ENCODE assay signal across 8 cellular contexts in genomic region chr12:124321040-124321481, GRCh38. TPM values are rescaled to one million over a fixed set of nuclear protein-coding genes. Genes with fewer than 3 reads are reported as not detected.
DNase-seq lines count a peak whose midpoint lies in the region; ATAC-seq and TF ChIP-seq lines count a peak whose summit lies in the region.

No MANE protein-coding gene starts in this region.

- no peak for TF ChIP-seq POLR2A in gastrocnemius medialis (IDR thresholded peaks at IDR 0.05)

- no peaks in the 10 kb centered on the region for H3K9me3 ChIP-seq in T-helper 17 cell (ENCODE audit: control insufficient read depth, low read length, poor library complexity, severe bottlenecking)
- peaks cover 0 to 15% of the 10 kb centered on the region in 2 donors for H3K9me3 ChIP-seq in right atrium auricular region
- H3K9me3 ChIP-seq in gastrocnemius medialis: peaks cover 0 to 5% (median 3%) of the 10 kb centered on the region in 3 donors

- H3K27ac Mint-ChIP-seq in T-helper 17 cell: no peak overlapping the region

- H3K27ac ChIP-seq in right atrium auricular region: no peak overlapping the region
- no peak overlapping the region for H3K27ac ChIP-seq in gastrocnemius medialis

- H3K36me3 ChIP-seq in right atrium auricular region (peaks cover 26% of the 10 kb centered on the region), gastrocnemius medialis (peaks cover 0 to 23% of the 10 kb centered on the region in 2 donors)

- H3K4me3 ChIP-seq in right atrium auricular region: no peak overlapping the region
- H3K4me3 ChIP-seq in gastrocnemius medialis: no peak overlapping the region

- no peaks in the 10 kb centered on the region for H3K27me3 ChIP-seq in right atrium auricular region
- no peaks in the 10 kb centered on the region for H3K27me3 ChIP-seq in gastrocnemius medialis

- in situ Hi-C loops in ACHN (cut with HindIII; ENCODE audit: low pct_ligation_motif_present, low pct_unique_long_range_greater_than_20kb, low sequenced_read_pairs) (loop anchor here (25.0 kb wide), 1 partner anchor 284 kb away; no protein-coding TSS in a partner anchor), GM13977 (cut with MboI; ENCODE audit: low pct_unique_long_range_greater_than_20kb, low sequenced_read_pairs, unreplicated experiment) (loop anchor here (25.0 kb wide), 1 partner anchor 284 kb away; no protein-coding TSS in a partner anchor), gastrocnemius medialis (cut with MboI; ENCODE audit: low sequenced_read_pairs in 4 of 4) (no loop called here)

- peak; percentile 71 for DNase-seq in ACHN
- peak; percentile 87 for DNase-seq in GM13977 (ENCODE audit: low spot score)
- peak in 2 of 3 donors; percentile 42 to 55 for DNase-seq in T-helper 17 cell
- DNase-seq in amniotic stem cell (lab: John Stamatoyannopoulos, UW): peak; percentile 6
- DNase-seq in right atrium auricular region (ENCODE audit: low spot score): peak; percentile 82
- DNase-seq in gastrocnemius medialis: peak; percentile 37 to 50
- no peak for DNase-seq in SW480 (ENCODE audit: low spot score)

- no peak overlapping the region for H3K4me3 Mint-ChIP-seq in T-helper 17 cell

- H3K4me1 Mint-ChIP-seq in T-helper 17 cell: peaks cover 5% of the 10 kb centered on the region

- H3K4me1 ChIP-seq in right atrium auricular region (no peaks in the 10 kb centered on the region), gastrocnemius medialis (no peaks in the 10 kb centered on the region)

- no peaks in the 10 kb centered on the region for H3K27me3 Mint-ChIP-seq in T-helper 17 cell

- peak; percentile 52 for ATAC-seq in HG03378 (IDR thresholded peaks at IDR 0.05; ENCODE audit: unreplicated experiment)
- peak; percentile 83 for ATAC-seq in T-helper 17 cell
- ATAC-seq in gastrocnemius medialis: peak; percentile 72 to 74

- peaks cover 2% of the 10 kb centered on the region for H3K36me3 Mint-ChIP-seq in T-helper 17 cell (ENCODE audit: low read depth)

- intact Hi-C loops in gastrocnemius medialis (cut with DNase I; ENCODE audit: low total_unique reads): loop anchor here (1.0 to 2.0 kb wide), 3 partner anchors 32 to 285 kb away; no protein-coding TSS in a partner anchor

- TF ChIP-seq CTCF in GM13977 (IDR thresholded peaks at IDR 0.05; ENCODE audit: extremely low read depth, insufficient read depth, missing control alignments) (peak; percentile 93), right atrium auricular region (IDR thresholded peaks at IDR 0.05) (peak; percentile 95 to 96), gastrocnemius medialis (IDR thresholded peaks at IDR 0.05 in 4 of 5, conservative IDR thresholded peaks at IDR 0.05 in 1 of 5) (peak; percentile 92 to 95 (median 94))

RNA-seq across cellular contexts. Expression of gene RFLNA, which starts 26.2 kb away (rescaled TPM):
- total RNA-seq in T-helper 17 cell (not detected), right atrium auricular region (under 1 TPM; 0.41 to 0.59 TPM), gastrocnemius medialis (1 to 10 TPM in 1 of 4 donors, under 1 TPM in 3; 0.15 to 1.1 (median 0.23) TPM)

Comparison
In these comparisons a context has a peak if more than half of its experiments do, and no peak if none do; other contexts are left out.
1. in situ Hi-C loops: an anchor here in ACHN (25.0 kb wide) and GM13977 (25.0 kb wide); none called in gastrocnemius medialis.